Comparison of ENCODE assay signal across 8 cellular contexts in genomic region chr19:46717034-46717715, GRCh38. TPM values are rescaled to one million over a fixed set of nuclear protein-coding genes. Genes with fewer than 3 reads are reported as not detected.
DNase-seq lines count a peak whose midpoint lies in the region; ATAC-seq lines count a peak whose summit lies in the region.

Gene PRKD2, minus strand, starts transcription at chr19:46717114. Its CDS starts 744 bp downstream, at chr19:46716370.

- H3K4me1 ChIP-seq in right cardiac atrium (ENCODE audit: control insufficient read depth, insufficient read depth, low read length) (no peaks in the 10 kb centered on the region), urinary bladder (ENCODE audit: insufficient read depth) (no peaks in the 10 kb centered on the region)

- no peaks in the 10 kb centered on the region for H3K9me3 ChIP-seq in right cardiac atrium (ENCODE audit: control insufficient read depth, low read length)

- peak within 1 kb of the TSS; percentile 95 for H3K4me3 ChIP-seq in right cardiac atrium (ENCODE audit: low read length)
- H3K4me3 ChIP-seq in urinary bladder (ENCODE audit: low read depth, low read length): peak within 1 kb of the TSS; percentile 82

- H3K27ac ChIP-seq in right cardiac atrium (ENCODE audit: low read length): peak within 1 kb of the TSS; percentile 90
- H3K27ac ChIP-seq in urinary bladder (ENCODE audit: low read depth): peak within 1 kb of the TSS; percentile 85

- DNase-seq in COLO829 (ENCODE audit: low spot score) (peak; percentile 79), NCI-H1092 treated with DMSO at 0.1 percent for 48 hours (lab: John Stamatoyannopoulos, UW) (peak; percentile 32), T-helper 9 cell (peak; percentile 86), anterior cingulate cortex (lab: John Stamatoyannopoulos, UW) (peak in 54 of 58 donors; percentile 35 to 83 (median 70)), right cardiac atrium (peak; percentile 92 to 97 (median 96)), putamen (ENCODE audit: low spot score) (peak; percentile 75)

- intact Hi-C loops in right cardiac atrium (cut with DNase I): no loop called here

- under 1% methylated on average over 52 of the region's 52 CpGs for WGBS in right cardiac atrium
- WGBS in urinary bladder: 1% methylated on average over 52 of the region's 52 CpGs

- peaks cover 5% of the 10 kb centered on the region for H3K36me3 ChIP-seq in urinary bladder (ENCODE audit: insufficient read depth)

- no peaks in the 10 kb centered on the region for H3K27me3 ChIP-seq in right cardiac atrium (ENCODE audit: control insufficient read depth, insufficient read depth)

- ATAC-seq in GM21529 (IDR thresholded peaks at IDR 0.05; ENCODE audit: unreplicated experiment): peak; percentile 27
- ATAC-seq in right cardiac atrium: peak; percentile 85 to 88

RNA-seq across cellular contexts. Expression of gene PRKD2, which starts in this region (rescaled TPM):
- total RNA-seq in right cardiac atrium: 10 to 100 TPM; 14.2 to 16.6 (median 14.8) TPM
- polyA plus RNA-seq in right cardiac atrium: 11.3 TPM
- total RNA-seq in urinary bladder: 12.1 TPM
- polyA plus RNA-seq in urinary bladder: 29.9 TPM

Comparison
In these comparisons a context has a peak if more than half of its experiments do, and no peak if none do; other contexts are left out.
1. Peak in every context shown above with its lines: DNase-seq, ATAC-seq, H3K4me3 ChIP-seq and H3K27ac ChIP-seq.
2. DNase-seq: peak in every context shown above with its lines; median percentile 96 in right cardiac atrium; 86 in T-helper 9 cell; 79 in COLO829; 75 in putamen; 70 in anterior cingulate cortex; 32 in NCI-H1092 treated with DMSO at 0.1 percent for 48 hours.